Comparison of ENCODE assay signal across 14 cellular contexts in genomic region chr11:34183840-34184358, GRCh38.
DNase-seq lines count a peak whose midpoint lies in the region; ATAC-seq, FAIRE-seq and TF ChIP-seq lines count a peak whose summit lies in the region.
"Had no signal": no experiment of that assay in that cellular context is flagged by ENCODE, and none has a peak within 500 bp of the region (broad histone marks: within the 10 kb centered on the region; RNA-seq: fewer than 3 reads in every experiment).

No MANE protein-coding gene starts in this region.

- peaks cover 13 to 26% of the 10 kb centered on the region in 2 donors for H3K4me1 ChIP-seq in kidney (ENCODE audit: control insufficient read depth in 1 of 2, insufficient read depth in 1 of 2, low read depth in 1 of 2, low read length in 2 of 2)
- H3K4me1 ChIP-seq: BE2C, HAP-1 had no signal

- no peak for TF ChIP-seq CTCF in kidney (IDR thresholded peaks at IDR 0.05; ENCODE audit: borderline replicate concordance, extremely low read depth, insufficient read depth)
- no peak for TF ChIP-seq CTCF in progenitor cell of endocrine pancreas (IDR thresholded peaks at IDR 0.05; ENCODE audit: unreplicated experiment)

- H3K4me1 Mint-ChIP-seq in progenitor cell of endocrine pancreas (ENCODE audit: low read depth) = peaks cover 20% of the 10 kb centered on the region

- intact Hi-C loops in kidney (cut with DNase I) = no loop called here

- peak overlapping the region in 1 of 2 donors; percentile 15 for H3K9ac ChIP-seq in kidney (ENCODE audit: low read length in 2 of 2)

- no peak for ATAC-seq in GM21390 (IDR thresholded peaks at IDR 0.05; ENCODE audit: unreplicated experiment)
- ATAC-seq: A549, GM12878 had no signal

- peak overlapping the region; percentile 49 for H3K27ac Mint-ChIP-seq in progenitor cell of endocrine pancreas
- H3K27ac Mint-ChIP-seq: CD4-positive, alpha-beta memory T cell had no signal

- H3K27ac ChIP-seq in kidney (ENCODE audit: low read depth in 2 of 2, low read length in 2 of 2) = no peak overlapping the region
- H3K27ac ChIP-seq: A549, C4-2B had no signal

- no peaks in the 10 kb centered on the region for H3K9me3 ChIP-seq in kidney (ENCODE audit: control insufficient read depth in 1 of 2, low read length in 2 of 2)
- H3K9me3 ChIP-seq: A549, BE2C, HAP-1 had no signal

- no peaks in the 10 kb centered on the region for H3K36me3 Mint-ChIP-seq in progenitor cell of endocrine pancreas (ENCODE audit: insufficient read depth)
- H3K36me3 Mint-ChIP-seq: CD4-positive, alpha-beta memory T cell had no signal

- FAIRE-seq in endometrium (lab: Jason Lieb, UNC) (peak; percentile 97), kidney (lab: Jason Lieb, UNC) (no peak)
- FAIRE-seq: A549, GM12878 had no signal

- DNase-seq in kidney (peak; percentile 23), progenitor cell of endocrine pancreas (ENCODE audit: low spot score, unreplicated experiment) (no peak), NCI-H524 treated with DMSO at 0.1 percent for 48 hours (lab: John Stamatoyannopoulos, UW) (no peak)
- no peak for DNase-seq in activated T-cell treated with anti-CD3 and anti-CD28 coated beads, Interleukin-2, amount 50 U/mL, for 1 hour
- DNase-seq: BE2C; CD4-positive, alpha-beta memory T cell; DMS79; GOT3 had no signal

- no peaks in the 10 kb centered on the region for H3K36me3 ChIP-seq in kidney (ENCODE audit: control insufficient read depth in 1 of 2, insufficient read depth in 2 of 2, low read length in 2 of 2)
- H3K36me3 ChIP-seq: BE2C, HAP-1 had no signal

- no peak overlapping the region for H3K4me3 Mint-ChIP-seq in progenitor cell of endocrine pancreas (ENCODE audit: low read depth)
- H3K4me3 Mint-ChIP-seq: CD4-positive, alpha-beta memory T cell had no signal

- H3K4me3 ChIP-seq in kidney (ENCODE audit: low read length in 2 of 2) = no peak overlapping the region
- H3K4me3 ChIP-seq: A549, GM12878, HAP-1 had no signal

- no peaks in the 10 kb centered on the region for H3K27me3 Mint-ChIP-seq in progenitor cell of endocrine pancreas

- H3K9me3 Mint-ChIP-seq in progenitor cell of endocrine pancreas (ENCODE audit: low read depth) = no peaks in the 10 kb centered on the region
- H3K9me3 Mint-ChIP-seq: CD4-positive, alpha-beta memory T cell had no signal
